26 cellular contexts compared by ENCODE assay signal in the genomic region with DNA sequence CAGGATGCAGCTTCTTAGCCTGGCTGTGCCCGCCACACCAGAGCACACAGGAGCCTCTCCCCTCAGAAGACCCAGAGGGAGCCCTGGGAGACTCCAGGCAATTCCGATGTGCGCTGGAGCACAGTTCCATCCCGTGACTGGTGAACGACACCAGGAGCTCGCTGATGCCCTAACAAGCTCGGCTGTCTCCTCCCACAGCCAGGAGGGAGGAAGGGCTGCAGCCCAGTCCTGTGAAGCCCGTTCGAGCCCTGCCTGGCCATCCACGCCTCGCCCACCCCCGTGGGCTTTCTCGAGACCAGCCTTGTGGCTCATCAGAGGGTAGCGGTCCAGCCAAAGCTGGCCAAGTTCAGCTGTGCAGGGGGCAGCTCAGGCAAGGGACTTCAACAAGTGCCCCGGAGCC. TPM values are rescaled to one million over a fixed set of nuclear protein-coding genes. Genes with fewer than 3 reads are reported as not detected.
DNase-seq lines count a peak whose midpoint lies in the region; ATAC-seq, FAIRE-seq and TF ChIP-seq lines count a peak whose summit lies in the region.
"Had no signal": no experiment of that assay in that cellular context is flagged by ENCODE, and none has a peak within 500 bp of the region (broad histone marks: within the 10 kb centered on the region; RNA-seq: fewer than 3 reads in every experiment).

No MANE protein-coding gene starts in this region.

- no peaks in the 10 kb centered on the region for H3K79me1 ChIP-seq in H1 (ENCODE audit: low read depth, low read length)

- DNase-seq in H1 (ENCODE audit: low read depth in 1 of 2, low spot score in 2 of 2) (no peak), nephron progenitor cell (peak; percentile 26), SK-N-DZ (ENCODE audit: low spot score) (no peak), EL (no peak)
- DNase-seq: Calu3; CD8-positive, alpha-beta memory T cell; DMS79 treated with DMSO at 0.1 percent for 48 hours; IMR-90; NCI-H1048; NCI-H1694; NCI-H2029 treated with DMSO at 0.1 percent for 48 hours; NCI-H446; NCI-H524 treated with DMSO at 0.1 percent for 48 hours; NCI-H774; RPMI8226; SIG-M5; SK-N-SH; SW 1271; T-helper 17 cell had no signal

- TF ChIP-seq POLR2A in H1 (IDR thresholded peaks at IDR 0.05; ENCODE audit: control extremely low read depth in 1 of 2, low read depth in 2 of 2, low read length in 2 of 2) = no peak

- TF ChIP-seq CTCF in HEK293 (tag by site-specific recombination; IDR thresholded peaks at IDR 0.05) = no peak
- no peak for TF ChIP-seq CTCF in H1 (IDR thresholded peaks at IDR 0.05; ENCODE audit: control extremely low read depth in 1 of 3, insufficient read depth in 1 of 3, low read depth in 1 of 3, low read length in 3 of 3)
- TF ChIP-seq CTCF in nephron progenitor cell (IDR thresholded peaks at IDR 0.05) = no peak

- H3K36me3 ChIP-seq in BLaER1 treated with 17β-estradiol and CSF1 and Interleukin-3, amounts not matched to agents 10 nM and 100 nM = peaks cover 0 to 7% (median 0%) of the 10 kb centered on the region in 11 experiments; a peak in 2 of 22 replicates
- H3K36me3 ChIP-seq in HEK293 (ENCODE audit: control insufficient read depth in 2 of 2, insufficient read depth in 1 of 2, low read length in 2 of 2) (no peaks in the 10 kb centered on the region), H1 (ENCODE audit: control insufficient read depth in 2 of 4, insufficient read depth in 4 of 4, low read length in 3 of 4) (no peaks in the 10 kb centered on the region)

- no peak overlapping the region for H3K27ac Mint-ChIP-seq in nephron progenitor cell
- H3K27ac Mint-ChIP-seq: CD8-positive, alpha-beta memory T cell; T-helper 17 cell had no signal

- no peaks in the 10 kb centered on the region for H3K9me3 ChIP-seq in BLaER1 treated with 17β-estradiol and CSF1 and Interleukin-3, amounts not matched to agents 10 nM and 100 nM (replicated peaks in 1 of 11)
- no peaks in the 10 kb centered on the region for H3K9me3 ChIP-seq in HEK293 (ENCODE audit: control insufficient read depth, insufficient read depth, low read depth, low read length)
- H3K9me3 ChIP-seq in H1 (ENCODE audit: insufficient read depth in 2 of 2, low read depth in 1 of 2, low read length in 1 of 2) = no peaks in the 10 kb centered on the region
- H3K9me3 ChIP-seq: SK-N-SH had no signal

- no peak overlapping the region for H4K5ac ChIP-seq in H1 (ENCODE audit: insufficient read length, low read depth, low read length)

- no peak for TF ChIP-seq RAD21 in H1 (IDR thresholded peaks at IDR 0.05 in 1 of 2, conservative IDR thresholded peaks at IDR 0.05 in 1 of 2; ENCODE audit: low read depth in 2 of 2, low read length in 2 of 2)

- peaks cover 61% of the 10 kb centered on the region for H3K4me1 Mint-ChIP-seq in nephron progenitor cell
- H3K4me1 Mint-ChIP-seq: CD14-positive monocyte; CD8-positive, alpha-beta memory T cell had no signal

- no peaks in the 10 kb centered on the region for H3K9me3 Mint-ChIP-seq in nephron progenitor cell
- H3K9me3 Mint-ChIP-seq: CD14-positive monocyte; CD8-positive, alpha-beta memory T cell had no signal

- no peaks in the 10 kb centered on the region for H3K27me3 Mint-ChIP-seq in nephron progenitor cell (ENCODE audit: low read depth, poor library complexity)
- H3K27me3 Mint-ChIP-seq: T-helper 17 cell had no signal

- H3K27me3 ChIP-seq in BLaER1 treated with 17β-estradiol and CSF1 and Interleukin-3, amounts not matched to agents 10 nM and 100 nM = no peaks in the 10 kb centered on the region
- no peaks in the 10 kb centered on the region for H3K27me3 ChIP-seq in H1 (replicated peaks in 1 of 4; ENCODE audit: control insufficient read depth in 3 of 4, extremely low read depth in 1 of 4, insufficient read depth in 3 of 4, low read length in 3 of 4)

- peaks cover 46 to 100% (median 99%) of the 10 kb centered on the region in 10 experiments for H3K4me1 ChIP-seq in BLaER1 treated with 17β-estradiol and CSF1 and Interleukin-3, amounts not matched to agents 10 nM and 100 nM
- H3K4me1 ChIP-seq in HEK293 (ENCODE audit: control insufficient read depth, insufficient read depth, low read length) (no peaks in the 10 kb centered on the region; the same call in 1 of the 2 replicates), H1 (replicated peaks in 1 of 4; ENCODE audit: control insufficient read depth in 3 of 4, insufficient read depth in 4 of 4, low read length in 3 of 4) (peaks cover 4 to 27% (median 19%) of the 10 kb centered on the region in 4 experiments)

- H3K56ac ChIP-seq in H1 (replicated peaks; ENCODE audit: insufficient read length, low read depth, low read length) = no peak overlapping the region

- no peak overlapping the region for H2BK5ac ChIP-seq in H1 (ENCODE audit: low read depth, low read length)

- no peak overlapping the region for H3K4me3 Mint-ChIP-seq in nephron progenitor cell
- H3K4me3 Mint-ChIP-seq: CD8-positive, alpha-beta memory T cell; T-helper 17 cell had no signal

- H4K8ac ChIP-seq in H1 (ENCODE audit: extremely low read depth, insufficient read depth, low read length) = 0 out of 2 replicates have a peak overlapping the region, but pooled peaks have one; percentile 37

- peaks cover 0 to 89% (median 33%) of the 10 kb centered on the region in 11 experiments; a peak in 14 of 22 replicates for H4K20me1 ChIP-seq in BLaER1 treated with 17β-estradiol and CSF1 and Interleukin-3, amounts not matched to agents 10 nM and 100 nM
- no peaks in the 10 kb centered on the region for H4K20me1 ChIP-seq in H1 (replicated peaks in 1 of 2; ENCODE audit: control insufficient read depth in 1 of 2, insufficient read depth in 2 of 2, low read length in 2 of 2)

- H3K14ac ChIP-seq in H1 (ENCODE audit: insufficient read length) = no peak overlapping the region

- WGBS in H1 (ENCODE audit: extremely low coverage in 1 of 2, insufficient coverage in 1 of 2, insufficient read length in 1 of 2, insufficient replicate concordance in 2 of 2, low coverage in 1 of 2, low lambda C conversion rate in 2 of 2, missing lambda C conversion rate in 1 of 2), 2 experiments = 98% methylated on average over 13 of the region's 15 CpGs; no CpG with 5 or more reads in 1 of the 2 experiments

- H3K4me3 ChIP-seq in BLaER1 treated with 17β-estradiol and CSF1 and Interleukin-3, amounts not matched to agents 10 nM and 100 nM = peak overlapping the region in 2 of 10 experiments; percentile 17 to 25; a peak in 2 of 20 replicates
- H3K4me3 ChIP-seq in HEK293 (ENCODE audit: low read depth, low read length) (no peak overlapping the region), H1 (ENCODE audit: extremely low read depth in 1 of 4, insufficient read depth in 2 of 4, low read depth in 3 of 4, low read length in 4 of 4) (no peak overlapping the region)

- FAIRE-seq in H1 (lab: Jason Lieb, UNC) = no peak
- FAIRE-seq: GM19239 had no signal

- no peak overlapping the region for H2AFZ ChIP-seq in H1 (ENCODE audit: low read length)

- H3K79me2 ChIP-seq in H1 (ENCODE audit: control insufficient read depth in 1 of 2, insufficient read depth in 2 of 2, low read length in 2 of 2) = no peaks in the 10 kb centered on the region

- H3K9ac ChIP-seq in BLaER1 treated with 17β-estradiol and CSF1 and Interleukin-3, amounts not matched to agents 10 nM and 100 nM = peak overlapping the region in 8 of 11 experiments; percentile 6 to 60 (median 32); a peak in 12 of 22 replicates
- no peak overlapping the region for H3K9ac ChIP-seq in H1 (replicated peaks in 1 of 4; ENCODE audit: extremely low read depth in 1 of 4, low read depth in 3 of 4, low read length in 3 of 4)
- H3K9ac ChIP-seq: KMS-11, SK-N-SH had no signal

- H3K4me2 ChIP-seq in BLaER1 treated with 17β-estradiol and CSF1 and Interleukin-3, amounts not matched to agents 10 nM and 100 nM = peak overlapping the region; percentile 37 to 98 (median 92)
- H3K4me2 ChIP-seq in H1 (ENCODE audit: insufficient read depth in 1 of 2, low read depth in 2 of 2, low read length in 2 of 2) = no peak overlapping the region
- H3K4me2 ChIP-seq: KMS-11, SK-N-SH had no signal

- POLR2A ChIA-PET in HEK293 (lab: Yijun Ruan, JAX) (no interaction called here), H1 (lab: Charles Lee; ENCODE audit: partially characterized antibody) (interaction anchor here (1.5 to 1.9 kb wide), 2 partner anchors 12 to 21 kb away, joined by 5 to 6 read pairs; a partner anchor contains a TSS)

- peak overlapping the region in 5 of 11 experiments; percentile 14 to 64 (median 45); a peak in 8 of 22 replicates for H3K27ac ChIP-seq in BLaER1 treated with 17β-estradiol and CSF1 and Interleukin-3, amounts not matched to agents 10 nM and 100 nM
- H3K27ac ChIP-seq in HEK293 (ENCODE audit: extremely low read depth, low read depth, low read length) (no peak overlapping the region), H1 (ENCODE audit: low read depth, low read length) (no peak overlapping the region)
- H3K27ac ChIP-seq: KMS-11 had no signal

- no peak overlapping the region for H2AK5ac ChIP-seq in H1 (ENCODE audit: low read depth, low read length)

- H3K18ac ChIP-seq in H1 (ENCODE audit: extremely low read depth, low read length) = no peak overlapping the region

- H2BK15ac ChIP-seq in H1 (ENCODE audit: low read length) = no peak overlapping the region

- H4K91ac ChIP-seq in H1 (replicated peaks; ENCODE audit: insufficient read length, low read length) = peak overlapping the region; percentile 18

- H2BK20ac ChIP-seq in H1 (ENCODE audit: low read length) = no peak overlapping the region

- H3K4ac ChIP-seq in H1 (replicated peaks; ENCODE audit: insufficient read length, low read depth, low read length) = no peak overlapping the region

- no peak overlapping the region for H2BK12ac ChIP-seq in H1 (ENCODE audit: low read depth, low read length)

- CTCF ChIA-PET in HEK293 (lab: Yijun Ruan, JAX) = interaction anchor here (0.7 to 2.0 kb wide), 2 partner anchors 21 to 84 kb away, joined by 4 to 12 read pairs; a partner anchor contains a TSS
- CTCF ChIA-PET in H1 (lab: Charles Lee; ENCODE audit: partially characterized antibody) = interaction anchor here (0.8 to 5.7 kb wide), 6 partner anchors 8 to 163 kb away, joined by 3 to 32 read pairs (median 7); a partner anchor contains a TSS

- H3K36me3 Mint-ChIP-seq in nephron progenitor cell (ENCODE audit: low read depth) = no peaks in the 10 kb centered on the region

- no peak overlapping the region for H2BK120ac ChIP-seq in H1 (replicated peaks; ENCODE audit: low read depth, low read length)

- no peak overlapping the region for H3K23ac ChIP-seq in H1 (ENCODE audit: insufficient read length)

- no peak for ATAC-seq in HG03139 (IDR thresholded peaks at IDR 0.05; ENCODE audit: unreplicated experiment)
- ATAC-seq: T-helper 17 cell had no signal

- no peak for TF ChIP-seq EP300 in H1 (IDR thresholded peaks at IDR 0.05; ENCODE audit: borderline replicate concordance in 1 of 2, low read depth in 2 of 2, low read length in 2 of 2)

- peaks cover 2% of the 10 kb centered on the region; the same call in 1 of the 2 replicates for H3K23me2 ChIP-seq in H1 (ENCODE audit: low read depth, low read length)

RNA-seq across cellular contexts. Expression of a gene that starts 21.8 kb away (rescaled TPM):
- 1.8 and 2.6 TPM in 2 replicates for total RNA-seq in H1 (2021; fragmentation: NEBNext Ultra II Directional; extraction: Animal tissue kit (Norgen Biotek cat#: 25700))
- 2.3 and 2.9 TPM in 2 replicates for polyA plus RNA-seq in H1 (2011; rRNA removed)
- 2.4 TPM for polyA plus RNA-seq in H1 (2011; cell fraction: cytosol; rRNA removed)
- polyA plus RNA-seq in H1 (2011; cell fraction: nucleus; rRNA removed) = 5.4 TPM
- 0.72 to 2.7 TPM (median 2.0 TPM) in 4 replicates for polyA plus RNA-seq in H1 (2012, experiment 1 of 2)
- 2.0 TPM for polyA plus RNA-seq in H1 (2012, experiment 2 of 2)
- 1.5 TPM for polyA plus RNA-seq in H1 (2013, experiment 1 of 2)
- polyA plus RNA-seq in H1 (2013, experiment 2 of 2) = 1.5 TPM
- 1.9 and 2.1 TPM in 2 replicates for polyA minus RNA-seq in H1 (2011; rRNA and poly(A)+ RNA removed)
- 1.9 TPM for polyA minus RNA-seq in H1 (2011; cell fraction: cytosol; rRNA and poly(A)+ RNA removed)
- polyA minus RNA-seq in H1 (2011; cell fraction: nucleus; rRNA and poly(A)+ RNA removed) = 15.3 TPM
- polyA plus RNA-seq in SK-N-DZ (2014; cell fraction: cytosol; rRNA removed) = 0.24 and 0.74 TPM in 2 replicates
- polyA plus RNA-seq in SK-N-DZ (2014; cell fraction: nucleus; rRNA removed) = 0.58 and 2.5 TPM in 2 replicates
- total RNA-seq: Calu3, H4 had no signal

RNA-seq across cellular contexts. Expression of a gene that starts 41.2 kb away (rescaled TPM):
- 15.8 and 16.9 TPM in 2 replicates for total RNA-seq in H1 (2021; fragmentation: NEBNext Ultra II Directional; extraction: Animal tissue kit (Norgen Biotek cat#: 25700))
- 19.7 and 22.1 TPM in 2 replicates for polyA plus RNA-seq in H1 (2011; rRNA removed)
- 22.5 TPM for polyA plus RNA-seq in H1 (2011; cell fraction: cytosol; rRNA removed)
- polyA plus RNA-seq in H1 (2011; cell fraction: nucleus; rRNA removed) = 17.7 TPM
- polyA plus RNA-seq in H1 (2012, experiment 1 of 2) = 11.9 to 16.0 TPM (median 14.9 TPM) in 4 replicates
- polyA plus RNA-seq in H1 (2012, experiment 2 of 2) = 19.9 TPM
- polyA plus RNA-seq in H1 (2013, experiment 1 of 2) = 12.0 TPM
- polyA plus RNA-seq in H1 (2013, experiment 2 of 2) = 11.1 TPM
- polyA minus RNA-seq in H1 (2011; rRNA and poly(A)+ RNA removed) = 14.9 and 21.8 TPM in 2 replicates
- 10.3 TPM for polyA minus RNA-seq in H1 (2011; cell fraction: cytosol; rRNA and poly(A)+ RNA removed)
- polyA minus RNA-seq in H1 (2011; cell fraction: nucleus; rRNA and poly(A)+ RNA removed) = 30.3 TPM
- polyA plus RNA-seq in SK-N-DZ (2014; cell fraction: cytosol; rRNA removed) = 24.2 and 33.6 TPM in 2 replicates
- 15.3 and 19.8 TPM in 2 replicates for polyA plus RNA-seq in SK-N-DZ (2014; cell fraction: nucleus; rRNA removed)

Comparison
In these comparisons a context has a peak if more than half of its experiments do, and no peak if none do; other contexts are left out.
1. H3K4me2 ChIP-seq: peak in BLaER1 treated with 17β-estradiol and CSF1 and Interleukin-3, amounts not matched to agents 10 nM and 100 nM (11 of 11); none in H1 (0 of 2).
2. H3K9ac ChIP-seq: peak in BLaER1 treated with 17β-estradiol and CSF1 and Interleukin-3, amounts not matched to agents 10 nM and 100 nM (8 of 11); none in H1 (0 of 4).